ENCODE assay signal across 11 cellular contexts in the genomic region with DNA sequence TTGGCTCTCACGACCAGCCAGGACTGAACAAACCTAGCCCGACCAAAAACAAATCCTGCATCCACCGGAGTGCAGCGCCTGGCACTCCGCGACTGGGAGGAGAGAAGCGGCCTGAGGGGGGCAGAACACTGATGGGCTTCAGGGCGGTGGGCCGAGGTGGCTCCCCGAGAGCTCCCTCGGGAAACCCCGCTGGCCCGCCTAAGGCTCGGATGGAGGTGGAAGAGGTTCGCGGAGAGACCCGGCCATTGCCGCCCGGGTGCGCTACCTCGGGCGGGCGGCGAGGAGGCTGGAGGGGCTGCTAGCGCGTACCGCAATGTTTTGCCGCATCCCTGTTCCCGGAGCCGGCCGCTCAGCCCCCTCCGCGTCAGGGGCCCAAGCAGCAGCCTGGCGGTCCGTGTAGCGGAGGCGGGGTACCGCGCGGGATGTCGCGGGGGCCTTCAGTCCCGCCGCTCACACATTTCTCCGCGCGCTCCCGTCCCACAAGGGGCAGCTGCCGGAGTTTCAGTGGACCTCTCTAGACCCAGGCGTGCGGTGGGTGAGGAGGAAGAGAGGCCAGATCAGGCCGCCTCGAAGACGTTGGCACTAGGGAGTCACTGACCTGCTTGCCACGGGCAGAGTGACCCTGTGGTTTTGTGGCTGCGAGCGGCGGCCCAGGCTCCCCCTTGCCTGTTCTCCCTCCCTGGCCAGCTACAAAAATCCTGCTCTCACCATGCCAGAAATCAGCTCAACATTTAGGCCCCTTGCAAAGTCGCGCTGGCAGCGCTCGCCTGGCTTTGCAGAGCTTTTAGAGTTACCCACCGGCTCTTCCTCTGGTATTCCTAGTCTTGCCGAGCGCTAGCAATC.
DNase-seq lines count a peak whose midpoint lies in the region; ATAC-seq and TF ChIP-seq lines count a peak whose summit lies in the region.
"Had no signal": no experiment of that assay in that cellular context is flagged by ENCODE, and none has a peak within 500 bp of the region (broad histone marks: within the 10 kb centered on the region; RNA-seq: fewer than 3 reads in every experiment).

No MANE protein-coding gene starts in this region.

- H3K4me1 ChIP-seq in ES-I3 (ENCODE audit: insufficient read depth, low read length) (no peaks in the 10 kb centered on the region; the same call in 1 of the 2 replicates), RWPE2 (ENCODE audit: insufficient read depth, poor library complexity, severe bottlenecking) (no peaks in the 10 kb centered on the region)
- H3K4me1 ChIP-seq: uterus had no signal

- no peak for TF ChIP-seq CTCF in RWPE2 (IDR thresholded peaks at IDR 0.05; ENCODE audit: poor library complexity, severe bottlenecking)

- H3K36me3 ChIP-seq in ES-I3 (ENCODE audit: insufficient read depth, low read length) (no peaks in the 10 kb centered on the region; the same call in 1 of the 2 replicates), RWPE2 (ENCODE audit: low read depth) (no peaks in the 10 kb centered on the region)
- H3K36me3 ChIP-seq: uterus had no signal

- peak overlapping the region; percentile 78; the same call in 1 of the 2 replicates for H3K9ac ChIP-seq in ES-I3 (ENCODE audit: low read depth, low read length)

- H3K4me3 ChIP-seq in RWPE2 (ENCODE audit: severe bottlenecking) (no peak overlapping the region), iPS-11a (ENCODE audit: low read depth, low read length) (peak overlapping the region; percentile 38)

- H3K27ac ChIP-seq in RWPE2 (ENCODE audit: poor library complexity, severe bottlenecking), result no peak overlapping the region
- H3K27ac ChIP-seq: uterus had no signal

- no peaks in the 10 kb centered on the region for H3K9me3 ChIP-seq in ES-I3 (ENCODE audit: control insufficient read depth, insufficient read depth, low read length)
- H3K9me3 ChIP-seq in RWPE2 (ENCODE audit: severe bottlenecking), result no peaks in the 10 kb centered on the region
- H3K9me3 ChIP-seq: uterus had no signal

- no peak for DNase-seq in RWPE2 (ENCODE audit: low spot score)
- peak; percentile 79 for DNase-seq in retina
- DNase-seq in activated CD4-positive, alpha-beta T cell treated with anti-CD3 and anti-CD28 coated beads, Interleukin-2, amount 50 U/mL, for 1 hour, result no peak
- DNase-seq in RKO (ENCODE audit: low spot score), result no peak
- no peak for DNase-seq in T-helper 1 cell
- DNase-seq: NCI-H2029, T-helper 9 cell, uterus had no signal

- H3K27me3 ChIP-seq in RWPE2 (ENCODE audit: insufficient read depth, poor library complexity, severe bottlenecking), result peaks cover 29% of the 10 kb centered on the region

- ATAC-seq in RWPE2 (ENCODE audit: low read depth), result peak; percentile 35; the same call in 1 of the 3 replicates
- ATAC-seq in GM18861 (IDR thresholded peaks at IDR 0.05; ENCODE audit: unreplicated experiment), result no peak
